In the genomic region with DNA sequence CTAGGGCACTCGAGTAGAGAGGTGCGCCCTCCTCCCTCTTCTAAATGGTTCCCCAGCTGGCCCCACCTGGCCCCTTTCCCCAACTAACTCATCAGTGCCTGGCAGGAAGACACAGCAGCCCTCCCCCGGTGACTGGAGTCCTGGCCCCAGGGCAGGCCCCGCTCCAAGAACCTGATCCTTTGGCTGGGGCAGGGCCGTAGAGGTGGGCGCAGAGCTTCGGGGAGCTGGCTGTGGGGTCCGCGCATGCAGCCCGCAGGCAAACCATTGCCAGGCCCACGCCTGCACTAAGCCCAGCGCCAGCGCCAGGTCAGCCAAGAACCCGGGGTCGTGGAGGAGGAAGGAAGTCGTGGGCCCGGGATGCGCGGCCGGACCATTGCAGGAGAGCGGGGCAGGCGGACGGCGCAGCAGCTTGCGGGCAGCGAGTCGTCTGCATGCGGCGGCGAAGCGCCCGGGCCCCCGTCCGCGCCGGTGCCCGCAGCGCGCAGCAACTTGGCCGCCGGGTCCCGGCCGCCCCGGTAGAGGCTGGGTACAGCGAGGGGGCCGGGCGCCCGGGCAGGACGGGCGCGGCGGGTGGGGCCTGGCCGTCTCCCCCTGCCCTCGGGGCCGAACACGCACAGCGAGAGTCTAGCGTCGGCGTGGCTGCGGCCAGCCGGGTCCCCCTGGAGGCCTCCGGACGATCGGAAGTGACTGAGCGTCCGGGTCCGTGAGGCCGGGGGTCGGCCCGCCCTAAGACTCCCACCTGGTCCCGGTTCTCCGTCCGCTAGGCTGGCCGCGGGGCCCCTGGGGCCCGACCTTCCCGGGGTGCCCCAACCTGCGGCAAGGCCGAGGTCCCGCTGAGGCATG, we compare ENCODE assay signal across 8 cellular contexts. TPM values are rescaled to one million over a fixed set of nuclear protein-coding genes. Genes with fewer than 3 reads are reported as not detected.
A peak's percentile ranks its signal among the peaks of the same experiment; 100 is the strongest.
DNase-seq lines count a peak whose midpoint lies in the region; ATAC-seq and TF ChIP-seq lines count a peak whose summit lies in the region.

No MANE protein-coding gene starts in this region.

- H3K27ac Mint-ChIP-seq in IgD-negative memory B cell (peak overlapping the region in 1 of 3 donors; percentile 58), naive B cell (peak overlapping the region in 3 of 6 donors; percentile 32 to 100 (median 51))

- H3K4me3 Mint-ChIP-seq in IgD-negative memory B cell, result peak overlapping the region; percentile 70 to 93 (median 86)
- H3K4me3 Mint-ChIP-seq in naive B cell, result peak overlapping the region; percentile 79 to 91 (median 86)

- CTCF ChIA-PET in AG04449 (lab: Yijun Ruan, JAX), result interaction anchor here (0.8 to 1.0 kb wide), 3 partner anchors 10 to 254 kb away, joined by 3 read pairs; no protein-coding TSS in a partner anchor
- CTCF ChIA-PET in GM10248 (lab: Yijun Ruan, JAX), result interaction anchor here (1.1 kb wide), 1 partner anchor 12 kb away, joined by 3 read pairs; no protein-coding TSS in a partner anchor

- H3K9me3 Mint-ChIP-seq in IgD-negative memory B cell (no peaks in the 10 kb centered on the region), naive B cell (no peaks in the 10 kb centered on the region)

- peaks cover 14 to 28% (median 26%) of the 10 kb centered on the region in 3 donors for H3K4me1 Mint-ChIP-seq in IgD-negative memory B cell
- H3K4me1 Mint-ChIP-seq in naive B cell, result peaks cover 28 to 37% (median 34%) of the 10 kb centered on the region in 3 donors

- POLR2A ChIA-PET in AG04449 (lab: Yijun Ruan, JAX), result no interaction called here
- POLR2A ChIA-PET in GM10248 (lab: Yijun Ruan, JAX), result interaction anchor here (0.6 kb wide), 1 partner anchor 13 kb away, joined by 4 read pairs; no protein-coding TSS in a partner anchor

- TF ChIP-seq CTCF in AG04449 (IDR thresholded peaks at IDR 0.05; ENCODE audit: insufficient read depth, low read length, missing control alignments), result no peak
- TF ChIP-seq CTCF in coronary artery (IDR thresholded peaks at IDR 0.05), result no peak
- no peak for TF ChIP-seq CTCF in GM10248 (IDR thresholded peaks at IDR 0.05; ENCODE audit: control extremely low read depth, extremely low read depth, low read depth, missing control alignments)

- no peak for ATAC-seq in naive B cell (ENCODE audit: low read depth in 2 of 2)

- H3K27me3 Mint-ChIP-seq in IgD-negative memory B cell (peaks cover under 1% of the 10 kb centered on the region), naive B cell (peaks cover 2 to 14% (median 6%) of the 10 kb centered on the region in 3 donors)

- in situ Hi-C loops in ACHN (cut with HindIII; ENCODE audit: low pct_ligation_motif_present, low pct_unique_long_range_greater_than_20kb, low sequenced_read_pairs), result no loop called here

- H3K36me3 Mint-ChIP-seq in IgD-negative memory B cell (no peaks in the 10 kb centered on the region), naive B cell (no peaks in the 10 kb centered on the region)

- peak overlapping the region in 1 of 2 donors; percentile 77 for H3K27ac ChIP-seq in coronary artery

- peak overlapping the region; percentile 66 for H3K4me3 ChIP-seq in AG04449 (ENCODE audit: low read depth, low read length)
- peak overlapping the region; percentile 84 for H3K4me3 ChIP-seq in coronary artery

- DNase-seq in AG04449 (ENCODE audit: low read depth, low spot score), result no peak
- no peak for DNase-seq in coronary artery (ENCODE audit: low spot score)
- DNase-seq in naive B cell, result no peak
- DNase-seq in ACHN, result no peak
- no peak for DNase-seq in cerebellar nuclear complex (lab: John Stamatoyannopoulos, UW)
- no peak for DNase-seq in GM10248 (ENCODE audit: extremely low spot score)
- DNase-seq in middle frontal gyrus (ENCODE audit: extremely low spot score, low spot score), result no peak

RNA-seq across cellular contexts. Expression of gene TRABD, which starts 1.0 kb away (rescaled TPM):
- polyA plus RNA-seq in IgD-negative memory B cell, result 28.0 TPM
- 10 to 100 TPM in 5 of 6 donors, 1 to 10 TPM in 1; 9.4 to 22.6 (median 15.1) TPM for polyA plus RNA-seq in naive B cell (ENCODE audit: low read depth in 6 of 6)

RNA-seq across cellular contexts. Expression of gene PANX2, which starts 14.2 kb away (rescaled TPM):
- polyA plus RNA-seq in IgD-negative memory B cell (not detected), naive B cell (ENCODE audit: low read depth in 6 of 6) (under 1 TPM in 1 of 6 donors, not detected in 5; 0.08 TPM)

RNA-seq across cellular contexts. Expression of gene SELENOO, which starts 16.0 kb away (rescaled TPM):
- polyA plus RNA-seq in IgD-negative memory B cell (2.3 TPM), naive B cell (ENCODE audit: low read depth in 6 of 6) (1 to 10 TPM; 2.9 to 6.8 (median 5.2) TPM)
